Comparison of ENCODE assay signal across 8 cellular contexts in genomic region chr14:59964251-59965007, GRCh38. TPM values are rescaled to one million over a fixed set of nuclear protein-coding genes. Genes with fewer than 3 reads are reported as not detected.
A peak's percentile ranks its signal among the peaks of the same experiment; 100 is the strongest.
DNase-seq lines count a peak whose midpoint lies in the region; ATAC-seq, FAIRE-seq and TF ChIP-seq lines count a peak whose summit lies in the region.

No MANE protein-coding gene starts in this region.

- TF ChIP-seq POLR2A in spleen (IDR thresholded peaks at IDR 0.05) = no peak

- no peaks in the 10 kb centered on the region for H3K36me3 ChIP-seq in astrocyte (ENCODE audit: insufficient read depth, low read length)
- no peaks in the 10 kb centered on the region for H3K36me3 ChIP-seq in spleen

- no peaks in the 10 kb centered on the region for H3K9me3 Mint-ChIP-seq in activated CD4-positive, alpha-beta memory T cell treated with anti-CD3 and anti-CD28 coated beads for 36 hours
- H3K9me3 Mint-ChIP-seq in activated CD4-positive, alpha-beta memory T cell treated with anti-CD3 and anti-CD28 coated beads, Interleukin-2, amount 10 ng/mL, durations not matched to agents 7 days and 5 days = no peaks in the 10 kb centered on the region
- no peaks in the 10 kb centered on the region for H3K9me3 Mint-ChIP-seq in astrocyte (ENCODE audit: unreplicated experiment)

- TF ChIP-seq CTCF in astrocyte (IDR thresholded peaks at IDR 0.05; ENCODE audit: insufficient read depth, low read depth, low read length) (no peak), spleen (IDR thresholded peaks at IDR 0.05 in 8 of 11, conservative IDR thresholded peaks at IDR 0.05 in 3 of 11) (no peak)

- peak overlapping the region; percentile 74 for H3K4me3 Mint-ChIP-seq in activated CD4-positive, alpha-beta memory T cell treated with anti-CD3 and anti-CD28 coated beads for 36 hours
- no peak overlapping the region for H3K4me3 Mint-ChIP-seq in activated CD4-positive, alpha-beta memory T cell treated with anti-CD3 and anti-CD28 coated beads, Interleukin-2, amount 10 ng/mL, durations not matched to agents 7 days and 5 days
- H3K4me3 Mint-ChIP-seq in astrocyte (ENCODE audit: unreplicated experiment) = peak overlapping the region; percentile 88

- no peaks in the 10 kb centered on the region for H3K9me3 ChIP-seq in astrocyte (ENCODE audit: insufficient read depth, low read depth, low read length)
- H3K9me3 ChIP-seq in spleen = peaks cover 0 to 5% (median 0%) of the 10 kb centered on the region in 8 donors

- peak overlapping the region; percentile 73 for H2AFZ ChIP-seq in astrocyte (ENCODE audit: low read depth, low read length)

- 52 to 64% (median 60%) methylated on average over 5 of the region's 5 CpGs for WGBS in spleen, 5 donors

- H3K9ac ChIP-seq in astrocyte (ENCODE audit: low read length) = no peak overlapping the region

- no peaks in the 10 kb centered on the region for H3K27me3 Mint-ChIP-seq in activated CD4-positive, alpha-beta memory T cell treated with anti-CD3 and anti-CD28 coated beads for 36 hours
- H3K27me3 Mint-ChIP-seq in activated CD4-positive, alpha-beta memory T cell treated with anti-CD3 and anti-CD28 coated beads, Interleukin-2, amount 10 ng/mL, durations not matched to agents 7 days and 5 days = peaks cover 14% of the 10 kb centered on the region
- H3K27me3 Mint-ChIP-seq in astrocyte (ENCODE audit: low read depth, unreplicated experiment) = no peaks in the 10 kb centered on the region

- peak; percentile 15 for ATAC-seq in HG03025 (IDR thresholded peaks at IDR 0.05; ENCODE audit: low FRiP score, unreplicated experiment)

- no peaks in the 10 kb centered on the region for H3K79me2 ChIP-seq in astrocyte (ENCODE audit: insufficient read depth, low read length)

- FAIRE-seq in astrocyte (lab: Jason Lieb, UNC) = no peak

- H3K4me1 ChIP-seq in astrocyte (ENCODE audit: insufficient read depth, low read length) (peaks cover 4% of the 10 kb centered on the region), spleen (peaks cover 0 to 14% (median 9%) of the 10 kb centered on the region in 6 donors)

- DNase-seq in activated CD4-positive, alpha-beta memory T cell treated with anti-CD3 and anti-CD28 coated beads for 36 hours = no peak
- DNase-seq in activated CD4-positive, alpha-beta memory T cell treated with anti-CD3 and anti-CD28 coated beads, Interleukin-2, amount 10 ng/mL, durations not matched to agents 7 days and 5 days = no peak
- DNase-seq in astrocyte (ENCODE audit: low read depth) (peak; percentile 22), spleen (no peak), D341Med (ENCODE audit: low spot score) (no peak), AG08395 (ENCODE audit: low spot score) (no peak), HT-29 (ENCODE audit: low spot score) (no peak)

- H3K4me2 ChIP-seq in astrocyte (ENCODE audit: low read length) = no peak overlapping the region

- peak overlapping the region; percentile 87 for H3K27ac Mint-ChIP-seq in activated CD4-positive, alpha-beta memory T cell treated with anti-CD3 and anti-CD28 coated beads for 36 hours
- H3K27ac Mint-ChIP-seq in activated CD4-positive, alpha-beta memory T cell treated with anti-CD3 and anti-CD28 coated beads, Interleukin-2, amount 10 ng/mL, durations not matched to agents 7 days and 5 days = no peak overlapping the region
- peak overlapping the region; percentile 74 for H3K27ac Mint-ChIP-seq in astrocyte (ENCODE audit: unreplicated experiment)

- intact Hi-C loops in activated CD4-positive, alpha-beta memory T cell treated with anti-CD3 and anti-CD28 coated beads for 36 hours (cut with micrococcal nuclease) = loop anchor here (1.0 to 10.0 kb wide), 6 partner anchors 127 to 480 kb away; partner anchors contain the start of genes JKAMP, L3HYPDH and PCNX4
- intact Hi-C loops in spleen (cut with DNase I; ENCODE audit: low total_unique reads) = loop anchor here (5.0 kb wide), 1 partner anchor 218 kb away; no protein-coding TSS in a partner anchor

- H3K27ac ChIP-seq in astrocyte (ENCODE audit: low read depth, low read length) (no peak overlapping the region), spleen (peak overlapping the region in 5 of 8 donors; percentile 62 to 89 (median 86))

- POLR2A ChIA-PET in activated CD4-positive, alpha-beta memory T cell treated with anti-CD3 and anti-CD28 coated beads for 36 hours (lab: Charles Lee) = interaction anchor here (0.7 to 1.0 kb wide), 2 partner anchors 220 to 284 kb away, joined by 3 to 4 read pairs; partner anchors contain the start of gene PPM1A
- POLR2A ChIA-PET in activated CD4-positive, alpha-beta memory T cell treated with anti-CD3 and anti-CD28 coated beads, Interleukin-2, amount 10 ng/mL, durations not matched to agents 7 days and 5 days (lab: Charles Lee) = interaction anchor here (1.1 to 2.5 kb wide), 6 partner anchors 128 to 284 kb away, joined by 4 to 10 read pairs (median 8); partner anchors contain the start of genes DHRS7, PCNX4 and PPM1A

- no peaks in the 10 kb centered on the region for H3K27me3 ChIP-seq in astrocyte (ENCODE audit: insufficient read depth, low read length)
- no peaks in the 10 kb centered on the region for H3K27me3 ChIP-seq in spleen (replicated peaks in 1 of 7)

- no peaks in the 10 kb centered on the region for H3K36me3 Mint-ChIP-seq in activated CD4-positive, alpha-beta memory T cell treated with anti-CD3 and anti-CD28 coated beads for 36 hours
- H3K36me3 Mint-ChIP-seq in activated CD4-positive, alpha-beta memory T cell treated with anti-CD3 and anti-CD28 coated beads, Interleukin-2, amount 10 ng/mL, durations not matched to agents 7 days and 5 days (ENCODE audit: low read depth) = no peaks in the 10 kb centered on the region
- no peaks in the 10 kb centered on the region for H3K36me3 Mint-ChIP-seq in astrocyte (ENCODE audit: low read depth, unreplicated experiment)

- H3K4me1 Mint-ChIP-seq in activated CD4-positive, alpha-beta memory T cell treated with anti-CD3 and anti-CD28 coated beads for 36 hours (ENCODE audit: low read depth) = peaks cover 12% of the 10 kb centered on the region
- peaks cover 10% of the 10 kb centered on the region for H3K4me1 Mint-ChIP-seq in activated CD4-positive, alpha-beta memory T cell treated with anti-CD3 and anti-CD28 coated beads, Interleukin-2, amount 10 ng/mL, durations not matched to agents 7 days and 5 days
- peaks cover 7% of the 10 kb centered on the region for H3K4me1 Mint-ChIP-seq in astrocyte (ENCODE audit: low read depth, unreplicated experiment)

- no peaks in the 10 kb centered on the region for H4K20me1 ChIP-seq in astrocyte (ENCODE audit: insufficient read depth, low read length)

- CTCF ChIA-PET in activated CD4-positive, alpha-beta memory T cell treated with anti-CD3 and anti-CD28 coated beads for 36 hours (lab: Charles Lee) = interaction anchor here (0.8 to 10.3 kb wide), 28 partner anchors 11 to 458 kb away, joined by 3 to 265 read pairs (median 4); partner anchors contain the start of gene DHRS7
- CTCF ChIA-PET in activated CD4-positive, alpha-beta memory T cell treated with anti-CD3 and anti-CD28 coated beads, Interleukin-2, amount 10 ng/mL, durations not matched to agents 7 days and 5 days (lab: Charles Lee) = interaction anchor here (0.6 to 6.2 kb wide), 22 partner anchors 10 to 1618 kb away, joined by 3 to 149 read pairs (median 4); partner anchors contain the start of gene DHRS7

- H3K4me3 ChIP-seq in astrocyte (ENCODE audit: insufficient read depth, low read depth, low read length) (no peak overlapping the region), spleen (peak overlapping the region in 2 of 8 donors; percentile 47 to 72)

RNA-seq across cellular contexts. Expression of gene LRRC9, which starts 44.5 kb away (rescaled TPM):
- not detected for total RNA-seq in activated CD4-positive, alpha-beta memory T cell treated with anti-CD3 and anti-CD28 coated beads for 36 hours
- total RNA-seq in activated CD4-positive, alpha-beta memory T cell treated with anti-CD3 and anti-CD28 coated beads, Interleukin-2, amount 10 ng/mL, durations not matched to agents 7 days and 5 days = not detected
- total RNA-seq in astrocyte (0.05 TPM in 1 of 2 replicates, not detected in the other), spleen (not detected)
- not detected for polyA plus RNA-seq in spleen
- total RNA-seq in HT-29 (2014; rRNA removed; shearing (Covaris generic)) = not detected in 2 replicates
